In the genomic region with DNA sequence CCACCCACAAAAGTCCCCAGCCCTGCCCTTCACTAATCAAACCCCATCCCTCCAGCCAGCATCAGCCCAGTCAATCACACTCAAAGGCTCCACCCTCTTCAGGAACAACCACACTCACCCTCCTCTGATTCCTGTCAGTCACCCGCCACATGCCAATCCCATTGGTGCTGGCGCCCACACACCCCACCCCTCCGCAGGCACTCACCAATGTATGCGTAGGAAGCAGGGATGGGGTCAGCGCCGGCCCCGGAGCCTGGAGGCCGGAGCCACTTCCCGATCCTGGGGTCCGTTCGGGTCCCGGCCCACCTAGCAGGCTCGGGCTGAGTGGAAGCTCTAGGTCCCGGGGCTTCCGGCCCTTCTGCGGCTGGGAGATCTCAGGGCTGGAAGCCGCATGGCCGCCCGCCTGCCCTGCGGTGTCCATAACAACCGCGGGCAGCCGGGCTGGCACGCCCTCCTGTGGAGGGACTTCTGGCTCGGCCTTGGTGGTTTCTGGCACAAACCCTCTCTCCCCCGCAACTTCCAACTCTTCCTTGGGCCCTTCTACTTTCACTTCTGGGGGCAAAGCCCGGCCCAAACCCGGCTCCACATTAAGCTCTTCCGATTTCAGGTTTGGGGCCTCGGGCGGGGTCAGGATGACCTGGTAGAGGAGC, we compare ENCODE assay signal across 8 cellular contexts. TPM values are rescaled to one million over a fixed set of nuclear protein-coding genes. Genes with fewer than 3 reads are reported as not detected.
DNase-seq lines count a peak whose midpoint lies in the region; ATAC-seq, FAIRE-seq and TF ChIP-seq lines count a peak whose summit lies in the region.

No MANE protein-coding gene starts in this region.

- TF ChIP-seq EP300 in GM12878 (IDR thresholded peaks at IDR 0.05; ENCODE audit: borderline replicate concordance in 1 of 2, control insufficient read depth in 1 of 2, low read depth in 2 of 2, low read length in 2 of 2), result no peak

- H3K27ac Mint-ChIP-seq in naive B cell, result peak overlapping the region in 5 of 6 donors; percentile 2 to 91 (median 80)

- FAIRE-seq in GM12878 (lab: Jason Lieb, UNC), result no peak

- TF ChIP-seq POLR2A in GM12878 (IDR thresholded peaks at IDR 0.05; ENCODE audit: low read depth, low read length) (no peak), breast epithelium (IDR thresholded peaks at IDR 0.05) (no peak)

- H3K9ac ChIP-seq in HUES64 (ENCODE audit: low read depth, low read length) (peak overlapping the region; percentile 44; the same call in 1 of the 2 replicates), GM12878 (ENCODE audit: control insufficient read depth, insufficient read depth, low read length) (no peak overlapping the region)

- ATAC-seq in GM18502 (IDR thresholded peaks at IDR 0.05; ENCODE audit: poor library complexity, unreplicated experiment), result peak; percentile 97
- peak; percentile 94 for ATAC-seq in GM12878
- peak; percentile 88 to 92 for ATAC-seq in naive B cell (ENCODE audit: low read depth in 2 of 2)
- ATAC-seq in HG02763 (IDR thresholded peaks at IDR 0.05; ENCODE audit: unreplicated experiment), result no peak

- H3K4me3 ChIP-seq in HUES64 (ENCODE audit: low read length), result peak overlapping the region; percentile 45; the same call in 1 of the 2 replicates
- H3K4me3 ChIP-seq in GM12878, result 0 out of 2 replicates have a peak overlapping the region, but pooled peaks have one; percentile 41
- H3K4me3 ChIP-seq in breast epithelium, result no peak overlapping the region

- H3K4me1 ChIP-seq in HUES64 (ENCODE audit: insufficient read depth, low read length), result no peaks in the 10 kb centered on the region
- peaks cover 20% of the 10 kb centered on the region for H3K4me1 ChIP-seq in GM12878 (ENCODE audit: control insufficient read depth, insufficient read depth, low read length)
- no peaks in the 10 kb centered on the region for H3K4me1 ChIP-seq in breast epithelium

- TF ChIP-seq CTCF in GM12878 (IDR thresholded peaks at IDR 0.05 in 2 of 3, conservative IDR thresholded peaks at IDR 0.05 in 1 of 3; ENCODE audit: control insufficient read depth in 2 of 3, extremely low read depth in 1 of 3, insufficient read depth in 1 of 3, low read depth in 3 of 3, low read length in 3 of 3) (peak in 2 of 3 experiments; percentile 22 to 32; a peak in 1 of 6 replicates), breast epithelium (IDR thresholded peaks at IDR 0.05) (no peak)

- intact Hi-C loops in GM12878 (cut with micrococcal nuclease; ENCODE audit: unreplicated experiment), result loop anchor here (10.0 kb wide), 1 partner anchor 153 kb away; a partner anchor contains a TSS
- intact Hi-C loops in breast epithelium (cut with DNase I; ENCODE audit: low total_unique reads), result no loop called here

- no peaks in the 10 kb centered on the region for H3K79me2 ChIP-seq in GM12878 (ENCODE audit: control insufficient read depth, insufficient read depth, low read length)

- POLR2A ChIA-PET in GM12878 (lab: Charles Lee), result interaction anchor here (2.4 kb wide), 1 partner anchor 11 kb away, joined by 9 read pairs; no protein-coding TSS in a partner anchor

- RAD21 ChIA-PET in GM12878 (lab: Charles Lee; ENCODE audit: unreplicated experiment), result interaction anchor here (1.1 to 1.3 kb wide), 3 partner anchors 9 to 56 kb away, joined by 3 to 5 read pairs (median 5); no protein-coding TSS in a partner anchor

- H3K27me3 ChIP-seq in HUES64 (ENCODE audit: insufficient read depth, low read length), result no peaks in the 10 kb centered on the region
- H3K27me3 ChIP-seq in GM12878 (replicated peaks in 1 of 2; ENCODE audit: control insufficient read depth in 2 of 2, insufficient read depth in 2 of 2, low read length in 1 of 2), result no peaks in the 10 kb centered on the region
- peaks cover 0 to 4% of the 10 kb centered on the region in 2 donors for H3K27me3 ChIP-seq in breast epithelium

- no peaks in the 10 kb centered on the region for H3K27me3 Mint-ChIP-seq in naive B cell

- H3K4me1 Mint-ChIP-seq in naive B cell, result peaks cover 9 to 16% (median 15%) of the 10 kb centered on the region in 3 donors

- in situ Hi-C loops in GM12878 (cut with MboI), result no loop called here

- H3K9me3 Mint-ChIP-seq in naive B cell, result peaks cover 0 to 7% (median 2%) of the 10 kb centered on the region in 7 donors

- H3K4me2 ChIP-seq in GM12878 (ENCODE audit: control insufficient read depth, insufficient read depth), result peak overlapping the region; percentile 30

- peak overlapping the region; percentile 56 to 83 (median 76) for H3K4me3 Mint-ChIP-seq in naive B cell

- no peak for TF ChIP-seq RAD21 in GM12878 (IDR thresholded peaks at IDR 0.05; ENCODE audit: insufficient read depth, low read depth, low read length)

- peaks cover 8 to 24% of the 10 kb centered on the region in 2 donors for H3K36me3 Mint-ChIP-seq in naive B cell

- CTCF ChIA-PET in GM12878 (lab: Yijun Ruan, JAX), result interaction anchor here (2.3 kb wide), 1 partner anchor 9 kb away, joined by 9 read pairs; no protein-coding TSS in a partner anchor

- no TSS peak for BruUV-seq in GM12878 (replicated peaks; lab: Mats Ljungman, UMichigan)

- H4K20me1 ChIP-seq in GM12878 (ENCODE audit: control insufficient read depth, insufficient read depth), result no peaks in the 10 kb centered on the region

- 87% methylated on average over 31 of the region's 31 CpGs for whole genome bisulfite sequencing in HUES64
- WGBS in GM12878 (ENCODE audit: insufficient coverage, insufficient replicate concordance, low lambda C conversion rate, missing lambda C conversion rate), result 71% methylated on average over 31 of the region's 31 CpGs

- H2AFZ ChIP-seq in GM12878 (ENCODE audit: control insufficient read depth, low read depth, low read length), result no peak overlapping the region

- no peaks in the 10 kb centered on the region; the same call in 1 of the 2 replicates for H3K9me3 ChIP-seq in HUES64 (ENCODE audit: insufficient read depth, low read depth, low read length)
- peaks cover 2% of the 10 kb centered on the region; the same call in 1 of the 3 replicates for H3K9me3 ChIP-seq in GM12878 (replicated peaks; ENCODE audit: control insufficient read depth, insufficient read depth, low read length)
- peaks cover 3 to 18% of the 10 kb centered on the region in 2 donors for H3K9me3 ChIP-seq in breast epithelium

- DNase-seq in GM12878 (ENCODE audit: low read depth, low spot score) (no peak), naive B cell (peak; percentile 39), activated gamma-delta T cell treated with Interleukin-2 at 50 U/mL for 16 hours (no peak), T-helper 9 cell (no peak), breast epithelium (ENCODE audit: low spot score in 2 of 2) (no peak)

- SMC1A ChIA-PET in GM12878 (lab: Charles Lee; ENCODE audit: uncharacterized antibody, unreplicated experiment), result interaction anchor here (0.8 to 2.3 kb wide), 3 partner anchors 9 to 11 kb away, joined by 3 to 7 read pairs (median 5); no protein-coding TSS in a partner anchor

- H3K27ac ChIP-seq in HUES64 (ENCODE audit: low read depth, low read length) (no peak overlapping the region), GM12878 (ENCODE audit: control insufficient read depth, insufficient read depth) (peak overlapping the region; percentile 34; the same call in 1 of the 2 replicates), breast epithelium (no peak overlapping the region)

- H3K36me3 ChIP-seq in HUES64 (ENCODE audit: insufficient read depth, low read length) (peaks cover 61% of the 10 kb centered on the region), GM12878 (ENCODE audit: control insufficient read depth in 2 of 2, insufficient read depth in 2 of 2, low read length in 1 of 2) (peaks cover 0 to 9% of the 10 kb centered on the region in 2 experiments; a peak in 3 of 4 replicates), breast epithelium (no peaks in the 10 kb centered on the region)

RNA-seq across cellular contexts. Expression of a gene that starts 7.9 kb away (rescaled TPM):
- 1.5 TPM for polyA plus RNA-seq in HUES64 (2013, experiment 1 of 2)
- polyA plus RNA-seq in HUES64 (2013, experiment 2 of 2), result 0.95 TPM
- total RNA-seq in GM12878 (2013; cell fraction: nucleolus; rRNA removed), result 13.9 and 14.4 TPM in 2 replicates
- total RNA-seq in GM12878 (2014; rRNA removed) (8.3 and 10.1 TPM in 2 replicates), GM12878 (2014; rRNA removed; fragmentation: Illumina TruSeq; extraction: Trizol) (3.5 and 3.7 TPM in 2 replicates), GM12878 (2021) (4.9 and 7.2 TPM in 2 replicates), breast epithelium (10 to 100 TPM in 1 of 3 donors, 1 to 10 TPM in 2; 2.6 to 17.4 (median 3.3) TPM)
- 13.4 TPM for polyA plus RNA-seq in GM12878 (2011; ENCODE audit: low read depth)
- polyA plus RNA-seq in GM12878 (2011; rRNA removed) (0.42 and 1.1 TPM in 2 replicates), GM12878 (2014; fragmentation: Illumina TruSeq; extraction: Trizol) (0.36 and 2.4 TPM in 2 replicates), GM12878 (2014; fragmentation: Nextera tagmentation; extraction: Ambion mirVana) (1 to 10 TPM in 1 of 2 experiments, under 1 TPM in 1; 0.72 to 2.8 TPM), GM12878 (2014; rRNA removed) (6.5 and 8.7 TPM in 2 replicates), GM12878 (2016; fragmentation: Nextera tagmentation; extraction: Ambion mirVana) (1 to 10 TPM; 1.9 to 2.9 TPM), naive B cell (ENCODE audit: low read depth in 6 of 6) (1 to 10 TPM in 3 of 6 donors, under 1 TPM in 2, not detected in 1; 0.70 to 1.7 (median 1.4) TPM)
- polyA plus RNA-seq in GM12878 (2011; cell fraction: cytosol; rRNA removed), result 1.2 and 1.9 TPM in 2 replicates
- 3.3 and 4.9 TPM in 2 replicates for polyA plus RNA-seq in GM12878 (2011; cell fraction: nucleus; rRNA removed)
- 14.6 and 21.8 TPM in 2 replicates for polyA plus RNA-seq in GM12878 (2012)
- 1.1 and 1.5 TPM in 2 replicates for polyA minus RNA-seq in GM12878 (2011; rRNA and poly(A)+ RNA removed)
- 0.31 and 1.5 TPM in 2 replicates for polyA minus RNA-seq in GM12878 (2011; cell fraction: cytosol; rRNA and poly(A)+ RNA removed)
- 0.97 and 2.2 TPM in 2 replicates for polyA minus RNA-seq in GM12878 (2011; cell fraction: nucleus; rRNA and poly(A)+ RNA removed)

RNA-seq across cellular contexts. Expression of a gene that starts 12.7 kb away (rescaled TPM):
- 23.2 TPM for polyA plus RNA-seq in HUES64 (2013, experiment 1 of 2)
- polyA plus RNA-seq in HUES64 (2013, experiment 2 of 2), result 25.6 TPM
- total RNA-seq in GM12878 (2013; cell fraction: nucleolus; rRNA removed), result 24.1 and 25.5 TPM in 2 replicates
- total RNA-seq in GM12878 (2014; rRNA removed) (34.2 and 35.8 TPM in 2 replicates), GM12878 (2014; rRNA removed; fragmentation: Illumina TruSeq; extraction: Trizol) (18.1 and 19.9 TPM in 2 replicates), GM12878 (2021) (53.2 and 55.5 TPM in 2 replicates), breast epithelium (10 to 100 TPM; 18.0 to 22.0 (median 21.0) TPM)
- 16.5 TPM for polyA plus RNA-seq in GM12878 (2011; ENCODE audit: low read depth)
- polyA plus RNA-seq in GM12878 (2011; rRNA removed) (20.2 and 30.0 TPM in 2 replicates), GM12878 (2014; fragmentation: Illumina TruSeq; extraction: Trizol) (24.6 and 36.1 TPM in 2 replicates), GM12878 (2014; fragmentation: Nextera tagmentation; extraction: Ambion mirVana) (1 to 10 TPM; 4.1 to 6.3 TPM), GM12878 (2014; rRNA removed) (29.8 and 31.1 TPM in 2 replicates), GM12878 (2016; fragmentation: Nextera tagmentation; extraction: Ambion mirVana) (10 to 100 TPM; 49.7 to 52.3 TPM), naive B cell (ENCODE audit: low read depth in 6 of 6) (10 to 100 TPM; 14.0 to 23.7 (median 16.8) TPM)
- polyA plus RNA-seq in GM12878 (2011; cell fraction: cytosol; rRNA removed), result 39.3 and 42.8 TPM in 2 replicates
- polyA plus RNA-seq in GM12878 (2011; cell fraction: nucleus; rRNA removed), result 40.3 and 45.6 TPM in 2 replicates
- 44.5 and 50.1 TPM in 2 replicates for polyA plus RNA-seq in GM12878 (2012)
- polyA minus RNA-seq in GM12878 (2011; rRNA and poly(A)+ RNA removed), result 21.6 and 29.1 TPM in 2 replicates
- 17.2 and 20.5 TPM in 2 replicates for polyA minus RNA-seq in GM12878 (2011; cell fraction: cytosol; rRNA and poly(A)+ RNA removed)
- 10.4 and 16.8 TPM in 2 replicates for polyA minus RNA-seq in GM12878 (2011; cell fraction: nucleus; rRNA and poly(A)+ RNA removed)

RNA-seq across cellular contexts. Expression of a gene that starts 18.0 kb away (rescaled TPM):
- polyA plus RNA-seq in HUES64 (2013, experiment 1 of 2), result 8.3 TPM
- 10.6 TPM for polyA plus RNA-seq in HUES64 (2013, experiment 2 of 2)
- 0.31 and 2.1 TPM in 2 replicates for total RNA-seq in GM12878 (2013; cell fraction: nucleolus; rRNA removed)
- 0.05 and 0.11 TPM in 2 replicates for total RNA-seq in GM12878 (2014; rRNA removed)
- total RNA-seq in GM12878 (2014; rRNA removed; fragmentation: Illumina TruSeq; extraction: Trizol), result not detected in 2 replicates
- total RNA-seq in GM12878 (2021), result 0.21 and 0.43 TPM in 2 replicates
- polyA plus RNA-seq in GM12878 (2011; ENCODE audit: low read depth), result 1.6 TPM
- 0.27 and 0.30 TPM in 2 replicates for polyA plus RNA-seq in GM12878 (2011; rRNA removed)
- polyA plus RNA-seq in GM12878 (2011; cell fraction: cytosol; rRNA removed), result 0.18 and 0.43 TPM in 2 replicates
- polyA plus RNA-seq in GM12878 (2011; cell fraction: nucleus; rRNA removed), result 0.13 and 0.19 TPM in 2 replicates
- 1.2 and 1.3 TPM in 2 replicates for polyA plus RNA-seq in GM12878 (2012)
- 0.16 and 1.5 TPM in 2 replicates for polyA plus RNA-seq in GM12878 (2014; fragmentation: Illumina TruSeq; extraction: Trizol)
- polyA plus RNA-seq in GM12878 (2014; fragmentation: Nextera tagmentation; extraction: Ambion mirVana), result under 1 TPM in 1 of 2 experiments, not detected in 1; 0.09 TPM
- not detected in 2 replicates for polyA plus RNA-seq in GM12878 (2014; rRNA removed)
- polyA plus RNA-seq in GM12878 (2016; fragmentation: Nextera tagmentation; extraction: Ambion mirVana), result under 1 TPM; 0.09 to 0.57 TPM
- polyA minus RNA-seq in GM12878 (2011; rRNA and poly(A)+ RNA removed), result 0.37 and 0.57 TPM in 2 replicates
- not detected in 2 replicates for polyA minus RNA-seq in GM12878 (2011; cell fraction: cytosol; rRNA and poly(A)+ RNA removed)
- polyA minus RNA-seq in GM12878 (2011; cell fraction: nucleus; rRNA and poly(A)+ RNA removed), result 0.12 and 0.29 TPM in 2 replicates
- not detected for polyA plus RNA-seq in naive B cell (ENCODE audit: low read depth in 6 of 6)
- not detected for total RNA-seq in breast epithelium

RNA-seq across cellular contexts. Expression of a gene that starts 21.3 kb away (rescaled TPM):
- polyA plus RNA-seq in HUES64 (2013, experiment 1 of 2), result 80.1 TPM
- 98.3 TPM for polyA plus RNA-seq in HUES64 (2013, experiment 2 of 2)
- total RNA-seq in GM12878 (2013; cell fraction: nucleolus; rRNA removed), result 41.1 and 41.9 TPM in 2 replicates
- total RNA-seq in GM12878 (2014; rRNA removed), result 193 and 198 TPM in 2 replicates
- total RNA-seq in GM12878 (2014; rRNA removed; fragmentation: Illumina TruSeq; extraction: Trizol), result 151 and 170 TPM in 2 replicates
- 129 and 147 TPM in 2 replicates for total RNA-seq in GM12878 (2021)
- polyA plus RNA-seq in GM12878 (2011; ENCODE audit: low read depth), result 584 TPM
- polyA plus RNA-seq in GM12878 (2011; rRNA removed), result 173 and 243 TPM in 2 replicates
- polyA plus RNA-seq in GM12878 (2011; cell fraction: cytosol; rRNA removed), result 172 and 178 TPM in 2 replicates
- polyA plus RNA-seq in GM12878 (2011; cell fraction: nucleus; rRNA removed), result 72.5 and 117 TPM in 2 replicates
- polyA plus RNA-seq in GM12878 (2012), result 267 and 272 TPM in 2 replicates
- polyA plus RNA-seq in GM12878 (2014; fragmentation: Illumina TruSeq; extraction: Trizol), result 208 and 233 TPM in 2 replicates
- 100 to 1,000 TPM; 105 to 204 TPM for polyA plus RNA-seq in GM12878 (2014; fragmentation: Nextera tagmentation; extraction: Ambion mirVana)
- 211 and 224 TPM in 2 replicates for polyA plus RNA-seq in GM12878 (2014; rRNA removed)
- 100 to 1,000 TPM; 229 to 245 TPM for polyA plus RNA-seq in GM12878 (2016; fragmentation: Nextera tagmentation; extraction: Ambion mirVana)
- polyA minus RNA-seq in GM12878 (2011; rRNA and poly(A)+ RNA removed), result 61.1 and 63.5 TPM in 2 replicates
- polyA minus RNA-seq in GM12878 (2011; cell fraction: cytosol; rRNA and poly(A)+ RNA removed), result 22.7 and 22.9 TPM in 2 replicates
- polyA minus RNA-seq in GM12878 (2011; cell fraction: nucleus; rRNA and poly(A)+ RNA removed), result 32.8 and 39.2 TPM in 2 replicates
- 100 to 1,000 TPM; 281 to 349 (median 329) TPM for polyA plus RNA-seq in naive B cell (ENCODE audit: low read depth in 6 of 6)
- total RNA-seq in breast epithelium, result 100 to 1,000 TPM; 130 to 155 (median 140) TPM

RNA-seq across cellular contexts. Expression of a gene that starts 55.4 kb away (rescaled TPM):
- 50.8 TPM for polyA plus RNA-seq in HUES64 (2013, experiment 1 of 2)
- polyA plus RNA-seq in HUES64 (2013, experiment 2 of 2), result 62.1 TPM
- 42.1 and 42.8 TPM in 2 replicates for total RNA-seq in GM12878 (2013; cell fraction: nucleolus; rRNA removed)
- 128 and 139 TPM in 2 replicates for total RNA-seq in GM12878 (2014; rRNA removed)
- 106 and 111 TPM in 2 replicates for total RNA-seq in GM12878 (2014; rRNA removed; fragmentation: Illumina TruSeq; extraction: Trizol)
- 130 and 134 TPM in 2 replicates for total RNA-seq in GM12878 (2021)
- 178 TPM for polyA plus RNA-seq in GM12878 (2011; ENCODE audit: low read depth)
- polyA plus RNA-seq in GM12878 (2011; rRNA removed), result 47.1 and 106 TPM in 2 replicates
- 213 and 236 TPM in 2 replicates for polyA plus RNA-seq in GM12878 (2011; cell fraction: cytosol; rRNA removed)
- 50.7 and 72.3 TPM in 2 replicates for polyA plus RNA-seq in GM12878 (2011; cell fraction: nucleus; rRNA removed)
- 117 and 122 TPM in 2 replicates for polyA plus RNA-seq in GM12878 (2012)
- 39.3 and 103 TPM in 2 replicates for polyA plus RNA-seq in GM12878 (2014; fragmentation: Illumina TruSeq; extraction: Trizol)
- polyA plus RNA-seq in GM12878 (2014; fragmentation: Nextera tagmentation; extraction: Ambion mirVana), result 100 to 1,000 TPM; 312 to 341 TPM
- polyA plus RNA-seq in GM12878 (2014; rRNA removed), result 101 and 126 TPM in 2 replicates
- 100 to 1,000 TPM; 160 to 192 TPM for polyA plus RNA-seq in GM12878 (2016; fragmentation: Nextera tagmentation; extraction: Ambion mirVana)
- 213 and 336 TPM in 2 replicates for polyA minus RNA-seq in GM12878 (2011; rRNA and poly(A)+ RNA removed)
- 111 and 121 TPM in 2 replicates for polyA minus RNA-seq in GM12878 (2011; cell fraction: cytosol; rRNA and poly(A)+ RNA removed)
- 20.8 and 27.8 TPM in 2 replicates for polyA minus RNA-seq in GM12878 (2011; cell fraction: nucleus; rRNA and poly(A)+ RNA removed)
- polyA plus RNA-seq in naive B cell (ENCODE audit: low read depth in 6 of 6), result 10 to 100 TPM in 3 of 6 donors, 1 to 10 TPM in 3; 7.6 to 15.0 (median 10.5) TPM
- total RNA-seq in breast epithelium, result 100 to 1,000 TPM in 2 of 3 donors, 10 to 100 TPM in 1; 85.9 to 225 (median 180) TPM

Comparison
In these comparisons a context has a peak if more than half of its experiments do, and no peak if none do; other contexts are left out.
1. H3K4me3 ChIP-seq: peak in HUES64 (single experiment) and GM12878 (single experiment); none in breast epithelium (0 of 3).
2. CTCF ChIP-seq: peak in GM12878 (2 of 3); none in breast epithelium (0 of 3).